Comparison of ENCODE assay signal across 17 cellular contexts in genomic region chr10:70682920-70683600, GRCh38. TPM values are rescaled to one million over a fixed set of nuclear protein-coding genes. Genes with fewer than 3 reads are reported as not detected.
DNase-seq lines count a peak whose midpoint lies in the region; ATAC-seq, FAIRE-seq and TF ChIP-seq lines count a peak whose summit lies in the region.
"Had no signal": no experiment of that assay in that cellular context is flagged by ENCODE, and none has a peak within 500 bp of the region (broad histone marks: within the 10 kb centered on the region; RNA-seq: fewer than 3 reads in every experiment).

No MANE protein-coding gene starts in this region.

- no peak overlapping the region for H2AFZ ChIP-seq in Karpas-422 (ENCODE audit: low read length)
- H2AFZ ChIP-seq: PC-9 had no signal

- H3K27me3 ChIP-seq in bronchial epithelial cell (ENCODE audit: control insufficient read depth, insufficient read depth, low read length) (peaks cover 4% of the 10 kb centered on the region), Karpas-422 (ENCODE audit: low read length) (no peaks in the 10 kb centered on the region)
- H3K27me3 ChIP-seq: BLaER1, brain microvascular endothelial cell, pancreas, vagina had no signal

- H3K9me2 ChIP-seq in Karpas-422 (replicated peaks; ENCODE audit: insufficient read depth, low read length), result no peaks in the 10 kb centered on the region

- H3K4me3 ChIP-seq in bronchial epithelial cell (ENCODE audit: low read depth, low read length) (no peak overlapping the region), Karpas-422 (ENCODE audit: low read length) (no peak overlapping the region)
- H3K4me3 ChIP-seq: BLaER1, pancreas, PC-9, vagina had no signal

- no peak overlapping the region for H3K27ac ChIP-seq in Karpas-422 (ENCODE audit: low read length)
- H3K27ac ChIP-seq: BLaER1, brain microvascular endothelial cell, pancreas, PC-9, vagina had no signal

- no peaks in the 10 kb centered on the region for H3K36me3 ChIP-seq in bronchial epithelial cell (ENCODE audit: control insufficient read depth, insufficient read depth, low read length)
- H3K36me3 ChIP-seq in Karpas-422 (ENCODE audit: insufficient read depth, low read length), result no peaks in the 10 kb centered on the region
- H3K36me3 ChIP-seq: BLaER1, brain microvascular endothelial cell, pancreas, vagina had no signal

- intact Hi-C loops in sciatic nerve (cut with DNase I), result no loop called here

- no peak for TF ChIP-seq CTCF in GM13976 (IDR thresholded peaks at IDR 0.05; ENCODE audit: borderline replicate concordance, control extremely low read depth, extremely low read depth, insufficient read depth, missing control alignments)
- no peak for TF ChIP-seq CTCF in bronchial epithelial cell (IDR thresholded peaks at IDR 0.05; ENCODE audit: insufficient read depth, low read length, severe bottlenecking)

- DNase-seq in GM13976 (ENCODE audit: low spot score), result peak; percentile 63
- DNase-seq in bronchial epithelial cell (ENCODE audit: low read depth), result peak; percentile 10
- DNase-seq in sciatic nerve (ENCODE audit: low spot score), result no peak
- no peak for DNase-seq in Karpas-422
- DNase-seq: activated gamma-delta T cell treated with Interleukin-2 at 50 U/mL for 16 hours; brain microvascular endothelial cell; foreskin melanocyte; NCI-H1436 treated with DMSO at 0.1 percent for 48 hours; NCI-H524; pancreas; PC-9; stimulated activated CD4-positive, alpha-beta T cell treated with anti-CD3 and anti-CD28 coated beads, Interleukin-12 subunit alpha, Interleukin-12 subunit beta, amount 100 ng/mL, for 4 hours had no signal

- no peak overlapping the region for H3K9ac ChIP-seq in Karpas-422 (ENCODE audit: low read length)
- H3K9ac ChIP-seq: BLaER1 had no signal

- no peak for TF ChIP-seq POLR2A in GM18505 (IDR thresholded peaks at IDR 0.05; ENCODE audit: borderline replicate concordance, extremely low read depth, insufficient read depth, insufficient read length)

- peak; percentile 42 for ATAC-seq in HG03045 (IDR thresholded peaks at IDR 0.05; ENCODE audit: unreplicated experiment)
- ATAC-seq in sciatic nerve, result peak; percentile 55
- ATAC-seq in HG03095 (IDR thresholded peaks at IDR 0.05; ENCODE audit: unreplicated experiment), result no peak
- no peak for ATAC-seq in GM18505 (IDR thresholded peaks at IDR 0.05; ENCODE audit: unreplicated experiment)

- H3K4me2 ChIP-seq in Karpas-422 (ENCODE audit: low read depth, low read length, poor library complexity, severe bottlenecking), result no peak overlapping the region
- H3K4me2 ChIP-seq: BLaER1, PC-9 had no signal

- H3K9me3 ChIP-seq in Karpas-422 (ENCODE audit: low read length), result no peaks in the 10 kb centered on the region
- H3K9me3 ChIP-seq: BLaER1, pancreas, vagina had no signal

- no peaks in the 10 kb centered on the region for H3K4me1 ChIP-seq in Karpas-422 (ENCODE audit: low read length)
- H3K4me1 ChIP-seq: pancreas had no signal

- H3K79me2 ChIP-seq in Karpas-422 (ENCODE audit: low read length), result no peaks in the 10 kb centered on the region

- in situ Hi-C loops in GM13976 (cut with MboI; ENCODE audit: low sequenced_read_pairs, unreplicated experiment), result no loop called here

- no peak for FAIRE-seq in bronchial epithelial cell (lab: Jason Lieb, UNC)
- FAIRE-seq: pancreas had no signal

- no peaks in the 10 kb centered on the region for H4K20me1 ChIP-seq in Karpas-422 (ENCODE audit: insufficient read depth, low read depth, low read length)
- H4K20me1 ChIP-seq: BLaER1 had no signal

RNA-seq across cellular contexts. Expression of gene ADAMTS14, which starts 10.8 kb away (rescaled TPM):
- total RNA-seq in bronchial epithelial cell (under 0.01 and 0.26 TPM in 2 replicates), sciatic nerve (3.1 TPM)
- total RNA-seq in Karpas-422 (2014; rRNA removed; shearing (Covaris generic); ENCODE audit: low replicate concordance), result not detected in 2 replicates
- total RNA-seq: vagina had no signal

Comparison
In these comparisons a context has a peak if more than half of its experiments do, and no peak if none do; other contexts are left out.
1. DNase-seq: peak in GM13976 (single experiment) and bronchial epithelial cell (single experiment); none in sciatic nerve (single experiment) and Karpas-422 (single experiment).
2. ATAC-seq: peak in HG03045 (single experiment) and sciatic nerve (single experiment); none in HG03095 (single experiment) and GM18505 (single experiment).